ENCODE assay signal across 20 cellular contexts in genomic region chr7:41900532-41900931, GRCh38.
DNase-seq lines count a peak whose midpoint lies in the region; ATAC-seq, FAIRE-seq and TF ChIP-seq lines count a peak whose summit lies in the region.
"Had no signal": no experiment of that assay in that cellular context is flagged by ENCODE, and none has a peak within 500 bp of the region (broad histone marks: within the 10 kb centered on the region; RNA-seq: fewer than 3 reads in every experiment).

No MANE protein-coding gene starts in this region.

- intact Hi-C loops in naive thymus-derived CD4-positive, alpha-beta T cell (cut with micrococcal nuclease) = no loop called here

- no peak overlapping the region for H3K4me3 Mint-ChIP-seq in GM23338
- no peak overlapping the region for H3K4me3 Mint-ChIP-seq in endodermal cell
- H3K4me3 Mint-ChIP-seq in naive thymus-derived CD4-positive, alpha-beta T cell = no peak overlapping the region
- H3K4me3 Mint-ChIP-seq: CD4-positive, CD25-positive, alpha-beta regulatory T cell had no signal

- H3K36me3 Mint-ChIP-seq in GM23338 (ENCODE audit: low read depth) (peaks cover 9% of the 10 kb centered on the region; the same call in 2 of the 3 replicates), endodermal cell (ENCODE audit: low read depth) (no peaks in the 10 kb centered on the region)
- H3K36me3 Mint-ChIP-seq in naive thymus-derived CD4-positive, alpha-beta T cell = no peaks in the 10 kb centered on the region
- H3K36me3 Mint-ChIP-seq: CD4-positive, CD25-positive, alpha-beta regulatory T cell had no signal

- H3K36me3 ChIP-seq in GM23338 (ENCODE audit: insufficient read depth) (no peaks in the 10 kb centered on the region), endodermal cell (ENCODE audit: control insufficient read depth, insufficient read depth, low read length) (no peaks in the 10 kb centered on the region), osteoblast (ENCODE audit: insufficient read depth, low read length) (no peaks in the 10 kb centered on the region)
- no peaks in the 10 kb centered on the region for H3K36me3 ChIP-seq in naive thymus-derived CD4-positive, alpha-beta T cell (ENCODE audit: control insufficient read depth in 2 of 3, insufficient read depth in 3 of 3, low read length in 3 of 3)
- H3K36me3 ChIP-seq: MG63 had no signal

- H3K9me3 ChIP-seq in endodermal cell (ENCODE audit: control insufficient read depth, low read length) (peaks cover 12% of the 10 kb centered on the region), osteoblast (ENCODE audit: low read depth, low read length) (no peaks in the 10 kb centered on the region)
- no peaks in the 10 kb centered on the region for H3K9me3 ChIP-seq in naive thymus-derived CD4-positive, alpha-beta T cell (ENCODE audit: control insufficient read depth in 2 of 3, low read length in 3 of 3)

- peaks cover 13% of the 10 kb centered on the region for H3K4me1 Mint-ChIP-seq in GM23338
- peaks cover 8% of the 10 kb centered on the region for H3K4me1 Mint-ChIP-seq in endodermal cell
- no peaks in the 10 kb centered on the region for H3K4me1 Mint-ChIP-seq in naive thymus-derived CD4-positive, alpha-beta T cell
- H3K4me1 Mint-ChIP-seq: CD4-positive, CD25-positive, alpha-beta regulatory T cell had no signal

- no peak overlapping the region for H3K27ac ChIP-seq in GM23338 (ENCODE audit: low read depth)
- H3K27ac ChIP-seq in endodermal cell (ENCODE audit: low read depth, low read length) = no peak overlapping the region
- no peak overlapping the region for H3K27ac ChIP-seq in osteoblast (ENCODE audit: low read depth, low read length)
- H3K27ac ChIP-seq in naive thymus-derived CD4-positive, alpha-beta T cell (ENCODE audit: low read depth, low read length) = no peak overlapping the region
- H3K27ac ChIP-seq: HL-60 had no signal

- 0 out of 2 replicates have a peak, but pooled peaks cover 2% of the 10 kb centered on the region for H3K9me2 ChIP-seq in GM23338 (ENCODE audit: insufficient read depth)

- H3K79me2 ChIP-seq in GM23338 (replicated peaks; ENCODE audit: insufficient read depth) (no peaks in the 10 kb centered on the region), osteoblast (ENCODE audit: insufficient read depth, low read length) (no peaks in the 10 kb centered on the region)

- peaks cover 6% of the 10 kb centered on the region; the same call in 1 of the 2 replicates for H3K4me1 ChIP-seq in GM23338 (ENCODE audit: insufficient read depth)
- H3K4me1 ChIP-seq in endodermal cell (ENCODE audit: control insufficient read depth, insufficient read depth, low read length) = no peaks in the 10 kb centered on the region
- H3K4me1 ChIP-seq in osteoblast (ENCODE audit: insufficient read depth, low read length) = peaks cover 5% of the 10 kb centered on the region
- H3K4me1 ChIP-seq in naive thymus-derived CD4-positive, alpha-beta T cell (ENCODE audit: control insufficient read depth in 2 of 2, insufficient read depth in 2 of 2, low read length in 2 of 2) = no peaks in the 10 kb centered on the region

- H3K4me2 ChIP-seq in GM23338 (no peak overlapping the region), osteoblast (ENCODE audit: insufficient read depth, low read length) (no peak overlapping the region)

- H2AFZ ChIP-seq in GM23338 (no peak overlapping the region), osteoblast (ENCODE audit: low read length) (peak overlapping the region; percentile 64)

- ATAC-seq in GM23338 = peak; percentile 45
- ATAC-seq in GM19452 (IDR thresholded peaks at IDR 0.05; ENCODE audit: unreplicated experiment) = no peak
- no peak for ATAC-seq in naive thymus-derived CD4-positive, alpha-beta T cell

- DNase-seq in GM23338 (ENCODE audit: low spot score) (peak; percentile 27), RCC 7860 (ENCODE audit: low spot score) (no peak), endodermal cell (no peak), osteoblast (ENCODE audit: insufficient read length, low spot score, missing footprints) (peak; percentile 9), NCI-H2227 (lab: John Stamatoyannopoulos, UW; ENCODE audit: unreplicated experiment) (no peak)
- DNase-seq in naive thymus-derived CD4-positive, alpha-beta T cell = no peak
- DNase-seq: ACHN; CD4-positive, CD25-positive, alpha-beta regulatory T cell; COR-L47; GDM1; MG63; NCI-H1092; NCI-H146; NCI-H2081; NCI-H748 treated with DMSO at 0.1 percent for 48 hours; NK-92 treated with Interleukin-12 subunit alpha and Interleukin-12 subunit beta, amount 100 ng/mL, for 24 hours; SHP77; T-helper 1 cell had no signal

- no peak overlapping the region for H3K4me3 ChIP-seq in GM23338
- H3K4me3 ChIP-seq in endodermal cell (ENCODE audit: low read length) = no peak overlapping the region
- H3K4me3 ChIP-seq in osteoblast (ENCODE audit: insufficient read depth, low read length) = no peak overlapping the region
- H3K4me3 ChIP-seq in naive thymus-derived CD4-positive, alpha-beta T cell (ENCODE audit: low read length) = no peak overlapping the region
- H3K4me3 ChIP-seq: MG63 had no signal

- H3K9ac ChIP-seq in endodermal cell (ENCODE audit: extremely low read depth, low read length, poor library complexity, severe bottlenecking) = no peak overlapping the region

- POLR2A ChIA-PET in naive thymus-derived CD4-positive, alpha-beta T cell (lab: Charles Lee) = no interaction called here

- no peaks in the 10 kb centered on the region for H4K20me1 ChIP-seq in GM23338 (replicated peaks; ENCODE audit: insufficient read depth)
- no peaks in the 10 kb centered on the region for H4K20me1 ChIP-seq in osteoblast (ENCODE audit: insufficient read depth, low read length)

- no peaks in the 10 kb centered on the region for H3K27me3 Mint-ChIP-seq in GM23338 (ENCODE audit: insufficient read depth, low read depth, poor library complexity)
- H3K27me3 Mint-ChIP-seq in endodermal cell (ENCODE audit: insufficient read depth) = no peaks in the 10 kb centered on the region
- H3K27me3 Mint-ChIP-seq in naive thymus-derived CD4-positive, alpha-beta T cell = peaks cover 19 to 32% (median 29%) of the 10 kb centered on the region in 5 donors

- H3K9me3 Mint-ChIP-seq in GM23338 (peaks cover 19% of the 10 kb centered on the region), endodermal cell (peaks cover 14% of the 10 kb centered on the region)
- peaks cover 0 to 17% (median 2%) of the 10 kb centered on the region in 11 donors for H3K9me3 Mint-ChIP-seq in naive thymus-derived CD4-positive, alpha-beta T cell

- CTCF ChIA-PET in naive thymus-derived CD4-positive, alpha-beta T cell (lab: Charles Lee) = no interaction called here

- H3K27ac Mint-ChIP-seq in GM23338 (peak overlapping the region; percentile 43), endodermal cell (no peak overlapping the region)
- no peak overlapping the region for H3K27ac Mint-ChIP-seq in naive thymus-derived CD4-positive, alpha-beta T cell
- H3K27ac Mint-ChIP-seq: CD4-positive, CD25-positive, alpha-beta regulatory T cell had no signal

- H3F3A ChIP-seq in GM23338 (replicated peaks; ENCODE audit: low read depth) = no peaks in the 10 kb centered on the region

- TF ChIP-seq CTCF in GM23338 (conservative IDR thresholded peaks at IDR 0.05; ENCODE audit: low read depth in 2 of 2) = no peak
- TF ChIP-seq CTCF in endodermal cell (conservative IDR thresholded peaks at IDR 0.05) = peak; percentile 32
- no peak for TF ChIP-seq CTCF in osteoblast (IDR thresholded peaks at IDR 0.05; ENCODE audit: extremely low read depth, low read depth, low read length)

- H3K27me3 ChIP-seq in GM23338 (ENCODE audit: insufficient read depth) (no peaks in the 10 kb centered on the region), endodermal cell (ENCODE audit: control insufficient read depth, insufficient read depth, low read length, poor library complexity, severe bottlenecking) (no peaks in the 10 kb centered on the region), osteoblast (ENCODE audit: insufficient read depth, low read length) (no peaks in the 10 kb centered on the region)
- H3K27me3 ChIP-seq in naive thymus-derived CD4-positive, alpha-beta T cell (ENCODE audit: control insufficient read depth in 2 of 2, insufficient read depth in 2 of 2, low read length in 2 of 2) = no peaks in the 10 kb centered on the region
- H3K27me3 ChIP-seq: MG63 had no signal

- 61% methylated on average over 2 of the region's 2 CpGs; no CpG with 5 or more reads in 1 of the 2 experiments for WGBS in endodermal cell (ENCODE audit: insufficient coverage in 1 of 2, insufficient read length in 1 of 2), 2 experiments

- FAIRE-seq in RCC 7860 (lab: Jason Lieb, UNC) = peak; percentile 5

TF ChIP-seq in GM23338, 12 proteins besides CTCF, POLR2A, EP300 and RAD21 (continues in another document):
- TF ChIP-seq JUNB (IDR thresholded peaks at IDR 0.05; ENCODE audit: unreplicated experiment) (no peak), CREB1 (CRISPR knock-in tag; IDR thresholded peaks at IDR 0.05; ENCODE audit: low read depth) (no peak), NANOG (IDR thresholded peaks at IDR 0.05; ENCODE audit: borderline replicate concordance) (no peak), POLR2AphosphoS5 (IDR thresholded peaks at IDR 0.05; ENCODE audit: low read depth) (no peak), EZH2phosphoT487 (IDR thresholded peaks at IDR 0.05; ENCODE audit: unreplicated experiment) (no peak), ZNF114 (CRISPR knock-in tag; IDR thresholded peaks at IDR 0.05) (no peak), ETS1 (IDR thresholded peaks at IDR 0.05) (no peak)

Comparison
In these comparisons a context has a peak if more than half of its experiments do, and no peak if none do; other contexts are left out.
1. DNase-seq: peak in GM23338 (single experiment) and osteoblast (single experiment); none in RCC 7860 (single experiment), endodermal cell (single experiment), naive thymus-derived CD4-positive, alpha-beta T cell (0 of 9) and NCI-H2227 (single experiment).